1 cellular context compared by ENCODE assay signal in genomic region chr22:28774378-28774777, GRCh38.
TF ChIP-seq lines count a peak whose summit lies in the region.

No MANE protein-coding gene starts in this region.

TF ChIP-seq in HEK293, 187 proteins besides CTCF, POLR2A, EP300 and RAD21 (continued from another document):
- no peak for TF ChIP-seq ZBTB11 (tag by site-specific recombination; conservative IDR thresholded peaks at IDR 0.05; ENCODE audit: low read depth)
